9 cellular contexts compared by ENCODE assay signal in the genomic region with DNA sequence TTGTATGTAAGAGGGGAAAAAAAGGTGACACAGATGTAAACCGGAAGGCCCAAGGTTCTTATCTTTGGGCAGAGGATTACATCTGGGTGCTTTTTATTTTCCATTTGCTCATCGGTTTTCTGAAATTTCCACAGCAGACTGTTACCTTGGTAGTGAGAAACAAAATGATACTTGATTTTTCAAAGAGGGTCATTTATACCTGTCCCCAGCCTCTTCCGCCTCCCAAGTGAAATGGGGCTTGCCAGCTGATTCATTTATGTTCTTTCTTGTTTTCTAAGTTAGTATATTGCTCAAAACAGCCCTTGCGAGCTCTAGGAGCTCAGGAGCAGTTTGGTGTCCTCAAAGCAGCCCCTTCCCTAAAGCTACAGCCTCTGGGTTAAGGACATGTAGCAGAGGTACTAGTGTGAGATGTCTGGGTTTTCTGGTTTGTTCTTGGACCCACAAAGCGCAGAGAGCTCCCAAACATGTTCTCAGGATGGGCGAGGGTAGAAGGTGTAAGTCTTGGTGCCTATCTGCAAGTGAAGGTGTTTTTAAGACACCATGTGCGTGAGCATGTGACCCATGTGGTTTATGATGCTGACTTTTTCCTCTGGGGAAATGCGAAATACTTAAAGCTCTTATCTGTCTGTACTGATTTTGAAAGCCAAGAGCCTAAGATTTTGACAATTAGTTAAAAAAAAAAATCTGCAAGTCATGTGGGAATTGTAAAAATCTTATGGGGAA. TPM values are rescaled to one million over a fixed set of nuclear protein-coding genes. Genes with fewer than 3 reads are reported as not detected.
A peak's percentile ranks its signal among the peaks of the same experiment; 100 is the strongest.
DNase-seq lines count a peak whose midpoint lies in the region; ATAC-seq and TF ChIP-seq lines count a peak whose summit lies in the region.
"Had no signal": no experiment of that assay in that cellular context is flagged by ENCODE, and none has a peak within 500 bp of the region (broad histone marks: within the 10 kb centered on the region; RNA-seq: fewer than 3 reads in every experiment).

No MANE protein-coding gene starts in this region.

- DNase-seq in activated CD4-positive, alpha-beta memory T cell treated with anti-CD3 and anti-CD28 coated beads for 36 hours, result peak; percentile 59
- no peak for DNase-seq in activated CD4-positive, alpha-beta memory T cell treated with anti-CD3 and anti-CD28 coated beads, Interleukin-2, amount 10 ng/mL, durations not matched to agents 7 days and 5 days
- peak; percentile 47 for DNase-seq in stimulated activated CD8-positive, alpha-beta memory T cell treated with anti-CD3 and anti-CD28 coated beads, Interleukin-4, amount 100 ng/mL, for 48 hours
- no peak for DNase-seq in GOT3 (lab: John Stamatoyannopoulos, UW)
- no peak for DNase-seq in MG63
- DNase-seq in ascending aorta (ENCODE audit: low spot score in 2 of 2), result no peak
- DNase-seq: T-cell had no signal

- POLR2A ChIA-PET in activated CD4-positive, alpha-beta memory T cell treated with anti-CD3 and anti-CD28 coated beads for 36 hours (lab: Charles Lee), result interaction anchor here (0.6 to 1.1 kb wide), 3 partner anchors 162 to 1183 kb away, joined by 3 to 4 read pairs (median 3); no protein-coding TSS in a partner anchor
- POLR2A ChIA-PET in activated CD4-positive, alpha-beta memory T cell treated with anti-CD3 and anti-CD28 coated beads, Interleukin-2, amount 10 ng/mL, durations not matched to agents 7 days and 5 days (lab: Charles Lee), result no interaction called here

- no peak overlapping the region for H3K4me3 Mint-ChIP-seq in activated CD4-positive, alpha-beta memory T cell treated with anti-CD3 and anti-CD28 coated beads for 36 hours
- no peak overlapping the region for H3K4me3 Mint-ChIP-seq in activated CD4-positive, alpha-beta memory T cell treated with anti-CD3 and anti-CD28 coated beads, Interleukin-2, amount 10 ng/mL, durations not matched to agents 7 days and 5 days
- no peak overlapping the region for H3K4me3 Mint-ChIP-seq in T-helper 1 cell treated with Interleukin-12 subunit alpha and Interleukin-12 subunit beta and Interleukin-4 antibody, amounts not matched to agents 30 μg/mL and 1 μg/mL, for 36 hours
- H3K4me3 Mint-ChIP-seq: T-cell had no signal

- peaks cover 10% of the 10 kb centered on the region for H3K4me1 Mint-ChIP-seq in activated CD4-positive, alpha-beta memory T cell treated with anti-CD3 and anti-CD28 coated beads for 36 hours (ENCODE audit: low read depth)
- H3K4me1 Mint-ChIP-seq in activated CD4-positive, alpha-beta memory T cell treated with anti-CD3 and anti-CD28 coated beads, Interleukin-2, amount 10 ng/mL, durations not matched to agents 7 days and 5 days, result peaks cover 8% of the 10 kb centered on the region
- H3K4me1 Mint-ChIP-seq in T-helper 1 cell treated with Interleukin-12 subunit alpha and Interleukin-12 subunit beta and Interleukin-4 antibody, amounts not matched to agents 30 μg/mL and 1 μg/mL, for 36 hours (ENCODE audit: low read depth), result peaks cover 6% of the 10 kb centered on the region

- no peaks in the 10 kb centered on the region for H3K27me3 Mint-ChIP-seq in activated CD4-positive, alpha-beta memory T cell treated with anti-CD3 and anti-CD28 coated beads for 36 hours
- H3K27me3 Mint-ChIP-seq in activated CD4-positive, alpha-beta memory T cell treated with anti-CD3 and anti-CD28 coated beads, Interleukin-2, amount 10 ng/mL, durations not matched to agents 7 days and 5 days, result no peaks in the 10 kb centered on the region
- no peaks in the 10 kb centered on the region for H3K27me3 Mint-ChIP-seq in T-helper 1 cell treated with Interleukin-12 subunit alpha and Interleukin-12 subunit beta and Interleukin-4 antibody, amounts not matched to agents 30 μg/mL and 1 μg/mL, for 36 hours (ENCODE audit: low read depth)
- H3K27me3 Mint-ChIP-seq: T-cell had no signal

- intact Hi-C loops in activated CD4-positive, alpha-beta memory T cell treated with anti-CD3 and anti-CD28 coated beads for 36 hours (cut with micrococcal nuclease), result loop anchor here (1.0 kb wide), 4 partner anchors 24 to 162 kb away; no protein-coding TSS in a partner anchor
- intact Hi-C loops in ascending aorta (cut with DNase I), result no loop called here

- no peak overlapping the region for H3K27ac ChIP-seq in ascending aorta

- no peak for TF ChIP-seq CTCF in ascending aorta (IDR thresholded peaks at IDR 0.05)

- peaks cover 25% of the 10 kb centered on the region for H3K36me3 ChIP-seq in MG63
- H3K36me3 ChIP-seq in ascending aorta, result no peaks in the 10 kb centered on the region

- CTCF ChIA-PET in activated CD4-positive, alpha-beta memory T cell treated with anti-CD3 and anti-CD28 coated beads for 36 hours (lab: Charles Lee), result interaction anchor here (1.1 to 1.6 kb wide), 4 partner anchors 22 to 198 kb away, joined by 3 to 6 read pairs (median 4); no protein-coding TSS in a partner anchor
- CTCF ChIA-PET in activated CD4-positive, alpha-beta memory T cell treated with anti-CD3 and anti-CD28 coated beads, Interleukin-2, amount 10 ng/mL, durations not matched to agents 7 days and 5 days (lab: Charles Lee), result no interaction called here

- no peaks in the 10 kb centered on the region for H3K36me3 Mint-ChIP-seq in activated CD4-positive, alpha-beta memory T cell treated with anti-CD3 and anti-CD28 coated beads for 36 hours
- no peaks in the 10 kb centered on the region for H3K36me3 Mint-ChIP-seq in activated CD4-positive, alpha-beta memory T cell treated with anti-CD3 and anti-CD28 coated beads, Interleukin-2, amount 10 ng/mL, durations not matched to agents 7 days and 5 days (ENCODE audit: low read depth)
- H3K36me3 Mint-ChIP-seq in T-helper 1 cell treated with Interleukin-12 subunit alpha and Interleukin-12 subunit beta and Interleukin-4 antibody, amounts not matched to agents 30 μg/mL and 1 μg/mL, for 36 hours (ENCODE audit: low read depth), result no peaks in the 10 kb centered on the region
- H3K36me3 Mint-ChIP-seq: T-cell had no signal

- no peaks in the 10 kb centered on the region for H3K9me3 ChIP-seq in MG63
- H3K9me3 ChIP-seq in ascending aorta, result no peaks in the 10 kb centered on the region

- no peaks in the 10 kb centered on the region for H3K9me3 Mint-ChIP-seq in activated CD4-positive, alpha-beta memory T cell treated with anti-CD3 and anti-CD28 coated beads for 36 hours
- no peaks in the 10 kb centered on the region for H3K9me3 Mint-ChIP-seq in activated CD4-positive, alpha-beta memory T cell treated with anti-CD3 and anti-CD28 coated beads, Interleukin-2, amount 10 ng/mL, durations not matched to agents 7 days and 5 days
- no peaks in the 10 kb centered on the region for H3K9me3 Mint-ChIP-seq in T-helper 1 cell treated with Interleukin-12 subunit alpha and Interleukin-12 subunit beta and Interleukin-4 antibody, amounts not matched to agents 30 μg/mL and 1 μg/mL, for 36 hours
- H3K9me3 Mint-ChIP-seq: T-cell had no signal

- no peaks in the 10 kb centered on the region for H3K4me1 ChIP-seq in ascending aorta

- H3K4me3 ChIP-seq in MG63, result no peak overlapping the region
- H3K4me3 ChIP-seq in ascending aorta, result no peak overlapping the region

- H3K27ac Mint-ChIP-seq in activated CD4-positive, alpha-beta memory T cell treated with anti-CD3 and anti-CD28 coated beads for 36 hours, result peak overlapping the region; percentile 81
- no peak overlapping the region for H3K27ac Mint-ChIP-seq in activated CD4-positive, alpha-beta memory T cell treated with anti-CD3 and anti-CD28 coated beads, Interleukin-2, amount 10 ng/mL, durations not matched to agents 7 days and 5 days
- H3K27ac Mint-ChIP-seq in T-helper 1 cell treated with Interleukin-12 subunit alpha and Interleukin-12 subunit beta and Interleukin-4 antibody, amounts not matched to agents 30 μg/mL and 1 μg/mL, for 36 hours, result peak overlapping the region; percentile 76

- H3K27me3 ChIP-seq in MG63 (no peaks in the 10 kb centered on the region), ascending aorta (no peaks in the 10 kb centered on the region)

- peak; percentile 79 for ATAC-seq in HG02588 (IDR thresholded peaks at IDR 0.05; ENCODE audit: unreplicated experiment)

RNA-seq across cellular contexts. Expression of gene DAPK1, which starts 38.3 kb away (rescaled TPM):
- 1 to 10 TPM; 1.9 to 3.3 TPM for total RNA-seq in activated CD4-positive, alpha-beta memory T cell treated with anti-CD3 and anti-CD28 coated beads for 36 hours
- under 1 TPM; 0.50 to 0.86 TPM for total RNA-seq in activated CD4-positive, alpha-beta memory T cell treated with anti-CD3 and anti-CD28 coated beads, Interleukin-2, amount 10 ng/mL, durations not matched to agents 7 days and 5 days
- 36.4 and 44.6 TPM in 2 replicates for total RNA-seq in MG63 (2014; rRNA removed; shearing (Covaris generic); ENCODE audit: low replicate concordance)
- total RNA-seq in ascending aorta, result 17.8 TPM

Comparison
In these comparisons a context has a peak if more than half of its experiments do, and no peak if none do; other contexts are left out.
1. DNase-seq: peak in activated CD4-positive, alpha-beta memory T cell treated with anti-CD3 and anti-CD28 coated beads for 36 hours (single experiment) and stimulated activated CD8-positive, alpha-beta memory T cell treated with anti-CD3 and anti-CD28 coated beads, Interleukin-4, amount 100 ng/mL, for 48 hours (single experiment); none in activated CD4-positive, alpha-beta memory T cell treated with anti-CD3 and anti-CD28 coated beads, Interleukin-2, amount 10 ng/mL, durations not matched to agents 7 days and 5 days (single experiment), GOT3 (single experiment), MG63 (single experiment) and ascending aorta (0 of 2).